In genomic region chr13:73449258-73449657, GRCh38 we compare ENCODE assay signal across 16 cellular contexts.
"Had no signal": no experiment of that assay in that cellular context is flagged by ENCODE, and none has a peak within 500 bp of the region (broad histone marks: within the 10 kb centered on the region; RNA-seq: fewer than 3 reads in every experiment).

No MANE protein-coding gene starts in this region.

- H3K36me3 ChIP-seq: esophagus squamous epithelium, right lobe of liver, thoracic aorta had no signal

- H3K4me3 ChIP-seq: esophagus squamous epithelium, right lobe of liver, thoracic aorta had no signal

- H3K4me1 ChIP-seq: right lobe of liver had no signal

- H3K4me1 Mint-ChIP-seq: nephron progenitor cell, T-cell had no signal

- ATAC-seq: right lobe of liver; stimulated activated naive CD8-positive, alpha-beta T cell treated with anti-CD3 and anti-CD28 coated beads, Interleukin-15, amount 100 ng/mL, for 72 hours; T-cell had no signal

- H3K27ac ChIP-seq: right lobe of liver, thoracic aorta had no signal

- DNase-seq: activated CD4-positive, alpha-beta T cell treated with anti-CD3 and anti-CD28 coated beads for 1 hour; activated CD4-positive, alpha-beta T cell treated with anti-CD3 and anti-CD28 coated beads, Interleukin-2, amount 50 U/mL, for 4 hours; activated naive CD4-positive, alpha-beta T cell treated with anti-CD3 and anti-CD28 coated beads for 36 hours; activated T-cell treated with anti-CD3 and anti-CD28 coated beads for 4 hours; esophagus squamous epithelium; foreskin melanocyte; mesendoderm; nephron progenitor cell; occipital lobe; right lobe of liver; stimulated activated CD4-positive, alpha-beta T cell treated with anti-CD3 and anti-CD28 coated beads, Interleukin-1b, Interleukin-23, amount 100 ng/mL, for 48 hours; stimulated activated naive CD8-positive, alpha-beta T cell treated with anti-CD3 and anti-CD28 coated beads, Interleukin-15, amount 100 ng/mL, for 72 hours; T-cell; T-helper 9 cell had no signal

- H3K27me3 Mint-ChIP-seq: progenitor cell of endocrine pancreas; stimulated activated naive CD8-positive, alpha-beta T cell treated with anti-CD3 and anti-CD28 coated beads, Interleukin-15, amount 100 ng/mL, for 72 hours; T-cell had no signal

- H3K27me3 ChIP-seq: esophagus squamous epithelium, right lobe of liver had no signal

- H3K27ac Mint-ChIP-seq: activated naive CD4-positive, alpha-beta T cell treated with anti-CD3 and anti-CD28 coated beads for 36 hours; nephron progenitor cell; progenitor cell of endocrine pancreas; stimulated activated naive CD8-positive, alpha-beta T cell treated with anti-CD3 and anti-CD28 coated beads, Interleukin-15, amount 100 ng/mL, for 72 hours; T-cell had no signal

- H3K4me3 Mint-ChIP-seq: activated naive CD4-positive, alpha-beta T cell treated with anti-CD3 and anti-CD28 coated beads for 36 hours; nephron progenitor cell; stimulated activated naive CD8-positive, alpha-beta T cell treated with anti-CD3 and anti-CD28 coated beads, Interleukin-15, amount 100 ng/mL, for 72 hours; T-cell had no signal

- H3K36me3 Mint-ChIP-seq: T-cell had no signal

- H3K9me3 ChIP-seq: thoracic aorta had no signal
